ENCODE assay signal across 15 cellular contexts in genomic region chr4:78032446-78032845, GRCh38. TPM values are rescaled to one million over a fixed set of nuclear protein-coding genes. Genes with fewer than 3 reads are reported as not detected.
DNase-seq lines count a peak whose midpoint lies in the region; ATAC-seq and TF ChIP-seq lines count a peak whose summit lies in the region.
"Had no signal": no experiment of that assay in that cellular context is flagged by ENCODE, and none has a peak within 500 bp of the region (broad histone marks: within the 10 kb centered on the region; RNA-seq: fewer than 3 reads in every experiment).

No MANE protein-coding gene starts in this region.

- TF ChIP-seq CTCF in WTC11 (IDR thresholded peaks at IDR 0.05) (no peak), psoas muscle (IDR thresholded peaks at IDR 0.05) (no peak)

- intact Hi-C loops in psoas muscle (cut with DNase I): no loop called here

- H3K9me3 Mint-ChIP-seq in WTC11: peaks cover 20% of the 10 kb centered on the region

- DNase-seq in D341Med (ENCODE audit: low spot score) (peak; percentile 18), NCI-H1105 (lab: John Stamatoyannopoulos, UW) (peak; percentile 89), NCI-H2196 treated with DMSO at 0.1 percent for 48 hours (lab: John Stamatoyannopoulos, UW; ENCODE audit: unreplicated experiment) (peak; percentile 3), WTC11 (ENCODE audit: low spot score) (no peak), psoas muscle (no peak)
- DNase-seq in stimulated activated naive CD4-positive, alpha-beta T cell (lab: John Stamatoyannopoulos, UW): no peak
- no peak for DNase-seq in activated CD4-positive, alpha-beta T cell treated with anti-CD3 and anti-CD28 coated beads, Interleukin-2, amount 50 U/mL, for 1 hour
- DNase-seq: activated CD8-positive, alpha-beta memory T cell treated with anti-CD3 and anti-CD28 coated beads for 24 hours; activated gamma-delta T cell; endodermal cell; kidney; posterior cingulate gyrus; SIG-M5; tibial artery had no signal

- no peak overlapping the region for H3K27ac ChIP-seq in psoas muscle
- H3K27ac ChIP-seq: tibial artery had no signal

- no peaks in the 10 kb centered on the region for H3K36me3 ChIP-seq in psoas muscle (ENCODE audit: insufficient read depth in 1 of 2, low read depth in 1 of 2)
- H3K36me3 ChIP-seq: tibial artery had no signal

- no peak overlapping the region for H3K4me3 Mint-ChIP-seq in WTC11
- H3K4me3 Mint-ChIP-seq: endodermal cell had no signal

- POLR2A ChIA-PET in WTC11 (lab: Charles Lee): interaction anchor here (0.6 kb wide), 1 partner anchor 498 kb away, joined by 3 read pairs; no protein-coding TSS in a partner anchor

- no peaks in the 10 kb centered on the region for H3K27me3 ChIP-seq in psoas muscle (ENCODE audit: insufficient read depth in 3 of 3, low read length in 2 of 3)
- H3K27me3 ChIP-seq: tibial artery had no signal

- H3K27ac Mint-ChIP-seq in WTC11: no peak overlapping the region
- H3K27ac Mint-ChIP-seq: endodermal cell had no signal

- H3K36me3 Mint-ChIP-seq in WTC11: no peaks in the 10 kb centered on the region

- no peaks in the 10 kb centered on the region for H3K4me1 ChIP-seq in psoas muscle
- H3K4me1 ChIP-seq: tibial artery had no signal

- ATAC-seq in WTC11: peak; percentile 94
- no peak for ATAC-seq in HG02884 (IDR thresholded peaks at IDR 0.05; ENCODE audit: unreplicated experiment)
- ATAC-seq in psoas muscle: no peak

- peaks cover 16% of the 10 kb centered on the region for H3K4me1 Mint-ChIP-seq in WTC11

- no peak overlapping the region for H3K4me3 ChIP-seq in psoas muscle
- H3K4me3 ChIP-seq: tibial artery had no signal

- no peaks in the 10 kb centered on the region for H3K9me3 ChIP-seq in psoas muscle
- H3K9me3 ChIP-seq: tibial artery had no signal

- no peaks in the 10 kb centered on the region; the same call in 1 of the 2 replicates for H3K27me3 Mint-ChIP-seq in WTC11 (ENCODE audit: low read depth)

- CTCF ChIA-PET in WTC11 (lab: Charles Lee): interaction anchor here (0.6 to 2.0 kb wide), 5 partner anchors 10 to 228 kb away, joined by 4 to 8 read pairs (median 5); partner anchors contain the start of gene FRAS1

TF ChIP-seq in WTC11, 78 proteins besides CTCF, POLR2A, EP300 and RAD21:
- no peak for TF ChIP-seq GTF2I (CRISPR knock-in tag; conservative IDR thresholded peaks at IDR 0.05)
- no peak for TF ChIP-seq TP53 (CRISPR knock-in tag; IDR thresholded peaks at IDR 0.05)
- no peak for TF ChIP-seq TCF7 (CRISPR knock-in tag; IDR thresholded peaks at IDR 0.05; ENCODE audit: low read depth)

RNA-seq across cellular contexts. Expression of gene FRAS1, which starts 24.7 kb away (rescaled TPM):
- 77.8 to 82.0 TPM (median 78.1 TPM) in 3 replicates for total RNA-seq in WTC11 (2021)
- total RNA-seq in psoas muscle: 1 to 10 TPM in 2 of 4 donors, under 1 TPM in 2; 0.42 to 3.0 (median 1.3) TPM
- polyA plus RNA-seq in psoas muscle: under 1 TPM; 0.08 to 0.32 (median 0.13) TPM

Comparison
In these comparisons a context has a peak if more than half of its experiments do, and no peak if none do; other contexts are left out.
1. DNase-seq: peak in D341Med (single experiment), NCI-H1105 (single experiment) and NCI-H2196 treated with DMSO at 0.1 percent for 48 hours (single experiment); none in WTC11 (single experiment), stimulated activated naive CD4-positive, alpha-beta T cell (0 of 6), psoas muscle (0 of 2) and activated CD4-positive, alpha-beta T cell treated with anti-CD3 and anti-CD28 coated beads, Interleukin-2, amount 50 U/mL, for 1 hour (single experiment).
2. RNA of gene FRAS1, which starts 24.7 kb away (total RNA-seq): 77.8 to 82.0 TPM in WTC11; 0.42 to 3.0 TPM in psoas muscle; every median in the first group is over 10 times any median in the second.